ENCODE assay signal across 1 cellular context in genomic region chr18:8701546-8702118, GRCh38.
TF ChIP-seq lines count a peak whose summit lies in the region.

No MANE protein-coding gene starts in this region.

TF ChIP-seq in H1, 55 proteins besides CTCF, POLR2A, EP300 and RAD21:
- TF ChIP-seq POLR2AphosphoS5 (IDR thresholded peaks at IDR 0.05; ENCODE audit: low read depth, low read length) (no peak), SP1 (IDR thresholded peaks at IDR 0.05; ENCODE audit: low read depth, low read length) (no peak), HDAC6 (IDR thresholded peaks at IDR 0.05; ENCODE audit: low read depth, low read length) (no peak), SP4 (IDR thresholded peaks at IDR 0.05; ENCODE audit: low read length) (no peak), GTF2F1 (IDR thresholded peaks at IDR 0.05; ENCODE audit: borderline replicate concordance, low read depth, low read length) (no peak), TAF1 (IDR thresholded peaks at IDR 0.05; ENCODE audit: low read depth, low read length) (no peak), CHD2 (IDR thresholded peaks at IDR 0.05; ENCODE audit: low read length) (no peak), ATF2 (IDR thresholded peaks at IDR 0.05; ENCODE audit: low read length) (no peak), HDAC2 (IDR thresholded peaks at IDR 0.05; ENCODE audit: borderline replicate concordance in 1 of 2, low read depth in 2 of 2, low read length in 2 of 2) (no peak), ASH2L (IDR thresholded peaks at IDR 0.05; ENCODE audit: low read length) (no peak), RNF2 (IDR thresholded peaks at IDR 0.05; ENCODE audit: borderline replicate concordance, low read depth, low read length, missing control alignments, poor library complexity, severe bottlenecking) (no peak), RXRA (IDR thresholded peaks at IDR 0.05; ENCODE audit: insufficient read depth, low read depth, low read length) (no peak), SRF (IDR thresholded peaks at IDR 0.05; ENCODE audit: low read depth, low read length) (no peak), SAP30 (IDR thresholded peaks at IDR 0.05; ENCODE audit: insufficient read depth, insufficient replicate concordance, low read length) (no peak), CHD1 (IDR thresholded peaks at IDR 0.05; ENCODE audit: low read depth, low read length) (no peak), BCL11A (IDR thresholded peaks at IDR 0.05; ENCODE audit: low read depth in 2 of 2, low read length in 2 of 2) (no peak), TEAD4 (IDR thresholded peaks at IDR 0.05; ENCODE audit: low read depth, low read length) (no peak), ZNF274 (IDR thresholded peaks at IDR 0.05; ENCODE audit: borderline replicate concordance, extremely low read depth, low read length) (no peak), NANOG (IDR thresholded peaks at IDR 0.05; ENCODE audit: insufficient read depth, low read depth, low read length, poor library complexity, severe bottlenecking) (no peak), CREB1 (IDR thresholded peaks at IDR 0.05) (no peak)
